8 cellular contexts compared by ENCODE assay signal in genomic region chr6:154733610-154734379, GRCh38.
DNase-seq lines count a peak whose midpoint lies in the region; ATAC-seq, FAIRE-seq and TF ChIP-seq lines count a peak whose summit lies in the region.

No MANE protein-coding gene starts in this region.

- H3K27me3 Mint-ChIP-seq in central memory CD8-positive, alpha-beta T cell, result no peaks in the 10 kb centered on the region

- H3K9me3 Mint-ChIP-seq in central memory CD8-positive, alpha-beta T cell, result no peaks in the 10 kb centered on the region

- H3K4me1 Mint-ChIP-seq in central memory CD8-positive, alpha-beta T cell, result peaks cover 26% of the 10 kb centered on the region

- peak; percentile 92 for DNase-seq in AG09319 (ENCODE audit: extremely low read depth, low read depth)
- DNase-seq in NCI-H345 treated with DMSO at 0.1 percent for 48 hours (lab: John Stamatoyannopoulos, UW; ENCODE audit: unreplicated experiment), result peak; percentile 92
- DNase-seq in activated CD4-positive, CD25-positive, alpha-beta regulatory T cell treated with anti-CD3 and anti-CD28 coated beads, Interleukin-2, amount 50 U/mL, for 16 hours (ENCODE audit: low read depth, low spot score), result peak; percentile 82
- DNase-seq in central memory CD8-positive, alpha-beta T cell (ENCODE audit: low spot score in 2 of 2), result peak; percentile 78 to 87
- peak; percentile 80 to 85 for DNase-seq in stimulated activated CD4-positive, alpha-beta T cell treated with anti-CD3 and anti-CD28 coated beads, Interleukin-12 subunit alpha, Interleukin-12 subunit beta, amount 100 ng/mL, for 24 hours (ENCODE audit: low read depth in 2 of 2)

- ATAC-seq in GM19035 (IDR thresholded peaks at IDR 0.05; ENCODE audit: unreplicated experiment) (peak; percentile 71), HG03342 (IDR thresholded peaks at IDR 0.05; ENCODE audit: unreplicated experiment) (peak; percentile 64)
- ATAC-seq in central memory CD8-positive, alpha-beta T cell (replicated peaks; ENCODE audit: extremely low read depth, poor library complexity, severe bottlenecking), result peak; percentile 84

- peak overlapping the region; percentile 83 for H3K4me3 Mint-ChIP-seq in central memory CD8-positive, alpha-beta T cell

- FAIRE-seq in islet of Langerhans (lab: Jason Lieb, UNC), result peak; percentile 36

- TF ChIP-seq CTCF in AG09319 (IDR thresholded peaks at IDR 0.05; ENCODE audit: low read depth, low read length), result no peak

- peak overlapping the region; percentile 92 for H3K27ac Mint-ChIP-seq in central memory CD8-positive, alpha-beta T cell (ENCODE audit: low read depth)

- H3K36me3 Mint-ChIP-seq in central memory CD8-positive, alpha-beta T cell (ENCODE audit: insufficient read depth), result peaks cover 11% of the 10 kb centered on the region

Comparison
In these comparisons a context has a peak if more than half of its experiments do, and no peak if none do; other contexts are left out.
1. Peak in every context shown above with its lines: DNase-seq and ATAC-seq.